In genomic region chr12:95574799-95575452, GRCh38 we compare ENCODE assay signal across 9 cellular contexts. TPM values are rescaled to one million over a fixed set of nuclear protein-coding genes. Genes with fewer than 3 reads are reported as not detected.
DNase-seq lines count a peak whose midpoint lies in the region; ATAC-seq and TF ChIP-seq lines count a peak whose summit lies in the region.
"Had no signal": no experiment of that assay in that cellular context is flagged by ENCODE, and none has a peak within 500 bp of the region (broad histone marks: within the 10 kb centered on the region; RNA-seq: fewer than 3 reads in every experiment).

No MANE protein-coding gene starts in this region.

- H3K36me3 ChIP-seq in effector memory CD4-positive, alpha-beta T cell (ENCODE audit: control insufficient read depth, insufficient read depth, low read length), result no peaks in the 10 kb centered on the region
- H3K36me3 ChIP-seq: SJCRH30 had no signal

- no peaks in the 10 kb centered on the region for H3K4me1 ChIP-seq in effector memory CD4-positive, alpha-beta T cell (ENCODE audit: control insufficient read depth, insufficient read depth, low read length, poor library complexity, severe bottlenecking)
- H3K4me1 ChIP-seq: SJCRH30 had no signal

- peak; percentile 88 for ATAC-seq in SK-N-SH treated with all-trans-retinoic acid at 6 μM for 48 hours

- H3K9me3 ChIP-seq in effector memory CD4-positive, alpha-beta T cell (ENCODE audit: control insufficient read depth, low read length), result no peaks in the 10 kb centered on the region
- H3K9me3 ChIP-seq: SJCRH30 had no signal

- peak; percentile 43 for DNase-seq in D341Med (ENCODE audit: low spot score)
- peak; percentile 46 for DNase-seq in HT1080 (ENCODE audit: low read depth)
- DNase-seq in hepatic stellate cell (ENCODE audit: low spot score), result peak; percentile 58
- peak; percentile 32 for DNase-seq in stromal cell of bone marrow (ENCODE audit: low read depth)
- DNase-seq in effector memory CD4-positive, alpha-beta T cell, result no peak
- DNase-seq in NK-92 (lab: John Stamatoyannopoulos, UW; ENCODE audit: unreplicated experiment), result no peak
- no peak for DNase-seq in activated gamma-delta T cell (lab: John Stamatoyannopoulos, UW)

- H3K27ac ChIP-seq in effector memory CD4-positive, alpha-beta T cell (ENCODE audit: insufficient read depth, low read length, poor library complexity, severe bottlenecking), result no peak overlapping the region
- H3K27ac ChIP-seq: SJCRH30 had no signal

- no peaks in the 10 kb centered on the region for H3K27me3 ChIP-seq in effector memory CD4-positive, alpha-beta T cell (replicated peaks; ENCODE audit: control insufficient read depth, insufficient read depth, low read length, poor library complexity, severe bottlenecking)
- H3K27me3 ChIP-seq: SJCRH30 had no signal

- no peak overlapping the region for H3K4me3 ChIP-seq in effector memory CD4-positive, alpha-beta T cell (ENCODE audit: insufficient read depth, low read depth, low read length, poor library complexity, severe bottlenecking)
- H3K4me3 ChIP-seq: SJCRH30 had no signal

TF ChIP-seq in SK-N-SH treated with all-trans-retinoic acid at 6 μM for 48 hours, 23 proteins besides CTCF, POLR2A, EP300 and RAD21:
- TF ChIP-seq ZNF70 (CRISPR knock-in tag; IDR thresholded peaks at IDR 0.05), result no peak
- no peak for TF ChIP-seq OSR1 (CRISPR knock-in tag; IDR thresholded peaks at IDR 0.05)
- TF ChIP-seq SNAI2 (CRISPR knock-in tag; IDR thresholded peaks at IDR 0.05), result no peak
- TF ChIP-seq, protein P1, sequence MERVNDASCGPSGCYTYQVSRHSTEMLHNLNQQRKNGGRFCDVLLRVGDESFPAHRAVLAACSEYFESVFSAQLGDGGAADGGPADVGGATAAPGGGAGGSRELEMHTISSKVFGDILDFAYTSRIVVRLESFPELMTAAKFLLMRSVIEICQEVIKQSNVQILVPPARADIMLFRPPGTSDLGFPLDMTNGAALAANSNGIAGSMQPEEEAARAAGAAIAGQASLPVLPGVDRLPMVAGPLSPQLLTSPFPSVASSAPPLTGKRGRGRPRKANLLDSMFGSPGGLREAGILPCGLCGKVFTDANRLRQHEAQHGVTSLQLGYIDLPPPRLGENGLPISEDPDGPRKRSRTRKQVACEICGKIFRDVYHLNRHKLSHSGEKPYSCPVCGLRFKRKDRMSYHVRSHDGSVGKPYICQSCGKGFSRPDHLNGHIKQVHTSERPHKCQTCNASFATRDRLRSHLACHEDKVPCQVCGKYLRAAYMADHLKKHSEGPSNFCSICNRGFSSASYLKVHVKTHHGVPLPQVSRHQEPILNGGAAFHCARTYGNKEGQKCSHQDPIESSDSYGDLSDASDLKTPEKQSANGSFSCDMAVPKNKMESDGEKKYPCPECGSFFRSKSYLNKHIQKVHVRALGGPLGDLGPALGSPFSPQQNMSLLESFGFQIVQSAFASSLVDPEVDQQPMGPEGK (CRISPR knock-in tag; IDR thresholded peaks at IDR 0.05; ENCODE audit: borderline replicate concordance), result no peak
- TF ChIP-seq RARB (CRISPR knock-in tag; IDR thresholded peaks at IDR 0.05), result no peak

RNA-seq across cellular contexts. Expression of gene USP44, which starts 23.6 kb away (rescaled TPM):
- total RNA-seq in HT1080 (2014; rRNA removed; shearing (Covaris generic)), result not detected in 2 replicates
- polyA plus RNA-seq in HT1080 (2015; cell fraction: cytosol; rRNA removed), result not detected in 2 replicates
- polyA plus RNA-seq in HT1080 (2015; cell fraction: nucleus; rRNA removed), result not detected in 2 replicates

Comparison
In these comparisons a context has a peak if more than half of its experiments do, and no peak if none do; other contexts are left out.
1. DNase-seq: peak in D341Med (single experiment), HT1080 (single experiment), hepatic stellate cell (single experiment) and stromal cell of bone marrow (single experiment); none in effector memory CD4-positive, alpha-beta T cell (0 of 3), NK-92 (single experiment) and activated gamma-delta T cell (single experiment).